ENCODE assay signal across 8 cellular contexts in the genomic region with DNA sequence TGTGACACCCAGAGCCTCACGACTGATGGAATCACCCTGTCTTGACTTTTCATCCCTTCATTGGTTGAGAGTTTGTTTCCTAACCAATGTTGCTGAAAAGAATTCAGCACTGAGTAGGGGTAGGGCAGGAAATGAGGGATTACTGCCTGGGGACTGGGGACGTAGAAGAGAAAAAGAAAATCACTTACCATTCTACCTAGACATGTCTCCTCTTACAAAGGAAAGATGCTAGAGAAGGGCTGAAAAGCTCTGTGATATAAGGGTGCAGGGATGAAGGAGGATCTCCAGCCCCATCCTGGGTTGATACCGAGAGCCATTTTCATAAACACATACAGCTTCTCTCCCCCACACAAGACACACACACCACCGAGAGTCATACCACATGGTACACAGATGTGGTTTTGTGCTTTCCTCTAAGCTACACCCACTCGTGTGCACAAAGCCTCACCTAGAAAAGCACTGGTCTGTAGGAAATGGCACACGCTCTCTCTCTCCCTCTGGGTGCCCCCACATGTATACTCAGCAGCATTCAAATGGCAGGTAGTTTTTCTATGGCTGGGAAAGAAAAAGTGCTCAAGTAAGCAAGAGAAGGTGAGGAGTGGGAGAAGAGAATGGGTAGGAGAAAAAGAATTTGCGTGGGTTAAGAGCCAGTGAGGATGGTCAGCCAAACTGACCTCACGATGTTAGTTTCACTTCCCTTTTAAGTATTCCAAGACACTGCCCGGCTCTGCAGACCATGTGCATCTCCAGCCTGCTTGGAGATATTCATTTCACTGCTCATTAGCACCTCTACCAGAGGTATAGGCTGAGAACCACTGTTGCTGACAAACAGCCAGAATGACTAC.
A peak's percentile ranks its signal among the peaks of the same experiment; 100 is the strongest.
DNase-seq lines count a peak whose midpoint lies in the region; ATAC-seq and TF ChIP-seq lines count a peak whose summit lies in the region.

No MANE protein-coding gene starts in this region.

- no peaks in the 10 kb centered on the region for H3K36me3 Mint-ChIP-seq in activated CD8-positive, alpha-beta T cell treated with anti-CD3 and anti-CD28 coated beads, Interleukin-2, amount 10 ng/mL, durations not matched to agents 7 days and 5 days (ENCODE audit: low read depth)

- H3K4me3 Mint-ChIP-seq in activated CD8-positive, alpha-beta T cell treated with anti-CD3 and anti-CD28 coated beads, Interleukin-2, amount 10 ng/mL, durations not matched to agents 7 days and 5 days = peak overlapping the region; percentile 56

- peak; percentile 94 for ATAC-seq in activated CD8-positive, alpha-beta T cell treated with anti-CD3 and anti-CD28 coated beads, Interleukin-2, amount 10 ng/mL, durations not matched to agents 7 days and 5 days
- ATAC-seq in left cardiac atrium (peak; percentile 55 to 79), HG02840 (IDR thresholded peaks at IDR 0.05; ENCODE audit: low FRiP score, unreplicated experiment) (no peak)

- POLR2A ChIA-PET in activated CD8-positive, alpha-beta T cell treated with anti-CD3 and anti-CD28 coated beads, Interleukin-2, amount 10 ng/mL, durations not matched to agents 7 days and 5 days (lab: Charles Lee) = no interaction called here

- no peak for TF ChIP-seq CTCF in HFF-Myc (IDR thresholded peaks at IDR 0.05; ENCODE audit: low read depth, low read length, missing control alignments)

- peak overlapping the region; percentile 85 for H3K27ac Mint-ChIP-seq in activated CD8-positive, alpha-beta T cell treated with anti-CD3 and anti-CD28 coated beads, Interleukin-2, amount 10 ng/mL, durations not matched to agents 7 days and 5 days

- no peaks in the 10 kb centered on the region for H3K9me3 Mint-ChIP-seq in activated CD8-positive, alpha-beta T cell treated with anti-CD3 and anti-CD28 coated beads, Interleukin-2, amount 10 ng/mL, durations not matched to agents 7 days and 5 days (ENCODE audit: insufficient read depth)

- CTCF ChIA-PET in activated CD8-positive, alpha-beta T cell treated with anti-CD3 and anti-CD28 coated beads, Interleukin-2, amount 10 ng/mL, durations not matched to agents 7 days and 5 days (lab: Charles Lee) = no interaction called here

- peak overlapping the region; percentile 20 for H3K4me3 ChIP-seq in HFF-Myc (replicated peaks; ENCODE audit: low read depth, low read length)

- intact Hi-C loops in left cardiac atrium (cut with DNase I) = no loop called here

- peaks cover 18% of the 10 kb centered on the region for H3K4me1 Mint-ChIP-seq in activated CD8-positive, alpha-beta T cell treated with anti-CD3 and anti-CD28 coated beads, Interleukin-2, amount 10 ng/mL, durations not matched to agents 7 days and 5 days (ENCODE audit: low read depth)

- DNase-seq in AG20443 (ENCODE audit: low spot score) = peak; percentile 38
- peak; percentile 87 for DNase-seq in HFF-Myc (ENCODE audit: extremely low read depth, low read depth)
- peak; percentile 60 for DNase-seq in activated CD8-positive, alpha-beta T cell treated with anti-CD3 and anti-CD28 coated beads, Interleukin-2, amount 10 ng/mL, durations not matched to agents 7 days and 5 days
- DNase-seq in left cardiac atrium = no peak
- peak in 2 of 3 donors; percentile 2 to 14 for DNase-seq in stimulated activated CD4-positive, alpha-beta T cell treated with anti-CD3 and anti-CD28 coated beads, TNF-alpha, amount 100 ng/mL, for 48 hours (ENCODE audit: low read depth in 3 of 3)
- no peak for DNase-seq in NCI-H1436 treated with DMSO at 0.1 percent for 48 hours (lab: John Stamatoyannopoulos, UW)
- DNase-seq in NOMO-1 (lab: John Stamatoyannopoulos, UW; ENCODE audit: unreplicated experiment in 2 of 2) = no peak

- H3K27me3 Mint-ChIP-seq in activated CD8-positive, alpha-beta T cell treated with anti-CD3 and anti-CD28 coated beads, Interleukin-2, amount 10 ng/mL, durations not matched to agents 7 days and 5 days (ENCODE audit: low read depth) = no peaks in the 10 kb centered on the region

Comparison
In these comparisons a context has a peak if more than half of its experiments do, and no peak if none do; other contexts are left out.
1. DNase-seq: peak in AG20443 (single experiment), HFF-Myc (single experiment), activated CD8-positive, alpha-beta T cell treated with anti-CD3 and anti-CD28 coated beads, Interleukin-2, amount 10 ng/mL, durations not matched to agents 7 days and 5 days (single experiment) and stimulated activated CD4-positive, alpha-beta T cell treated with anti-CD3 and anti-CD28 coated beads, TNF-alpha, amount 100 ng/mL, for 48 hours (2 of 3); none in left cardiac atrium (single experiment), NCI-H1436 treated with DMSO at 0.1 percent for 48 hours (single experiment) and NOMO-1 (0 of 2).